Comparison of ENCODE assay signal across 8 cellular contexts in genomic region chr4:186723207-186724047, GRCh38. TPM values are rescaled to one million over a fixed set of nuclear protein-coding genes. Genes with fewer than 3 reads are reported as not detected.
DNase-seq lines count a peak whose midpoint lies in the region; ATAC-seq and TF ChIP-seq lines count a peak whose summit lies in the region.

FAT1 (minus strand) TSS chr4:186723856; CDS start chr4:186709827, 14,029 bp downstream.

- H3K36me3 ChIP-seq in esophagus muscularis mucosa (no peaks in the 10 kb centered on the region), mucosa of descending colon (ENCODE audit: low read depth) (no peaks in the 10 kb centered on the region), urinary bladder (ENCODE audit: insufficient read depth) (no peaks in the 10 kb centered on the region)

- TF ChIP-seq POLR2A in esophagus muscularis mucosa (IDR thresholded peaks at IDR 0.05; ENCODE audit: low read depth) = peak; percentile 14

- DNase-seq in AG08395 (ENCODE audit: low spot score) = peak; percentile 75
- DNase-seq in H4 (ENCODE audit: low spot score) = peak; percentile 25
- peak; percentile 38 for DNase-seq in SW480 (ENCODE audit: low spot score)
- no peak for DNase-seq in esophagus muscularis mucosa (ENCODE audit: extremely low spot score)
- DNase-seq in mucosa of descending colon = peak; percentile 69 to 85 (median 75)
- DNase-seq in COR-L47 (lab: John Stamatoyannopoulos, UW) = no peak

- intact Hi-C loops in esophagus muscularis mucosa (cut with DNase I) = loop anchor here (2.0 to 10.0 kb wide), 2 partner anchors 55 to 221 kb away; no protein-coding TSS in a partner anchor
- intact Hi-C loops in mucosa of descending colon (cut with DNase I, micrococcal nuclease) = no loop called here

- ATAC-seq in mucosa of descending colon (peak; percentile 65), GM21528 (IDR thresholded peaks at IDR 0.05; ENCODE audit: low FRiP score, unreplicated experiment) (no peak)

- H3K27ac ChIP-seq in esophagus muscularis mucosa (replicated peaks in 1 of 4) = peak within 1 kb of the TSS; percentile 92 to 97 (median 95)
- H3K27ac ChIP-seq in urinary bladder (ENCODE audit: low read depth) = peak within 1 kb of the TSS; percentile 77

- no peak for TF ChIP-seq EP300 in esophagus muscularis mucosa (IDR thresholded peaks at IDR 0.05)

- H3K4me3 ChIP-seq in esophagus muscularis mucosa = peak within 1 kb of the TSS; percentile 76 to 97 (median 86)
- peak within 1 kb of the TSS; percentile 71 for H3K4me3 ChIP-seq in mucosa of descending colon
- peak within 1 kb of the TSS; percentile 74 for H3K4me3 ChIP-seq in urinary bladder (ENCODE audit: low read depth, low read length)

- 2% methylated on average over 31 of the region's 117 CpGs for WGBS in esophagus muscularis mucosa
- under 1% methylated on average over 117 of the region's 117 CpGs for WGBS in urinary bladder

- TF ChIP-seq CTCF in esophagus muscularis mucosa (IDR thresholded peaks at IDR 0.05) (no peak), mucosa of descending colon (IDR thresholded peaks at IDR 0.05) (no peak)

- H3K27me3 ChIP-seq in esophagus muscularis mucosa = peaks cover 0 to 12% (median 2%) of the 10 kb centered on the region in 4 donors

- H3K4me1 ChIP-seq in esophagus muscularis mucosa (peaks cover 0 to 54% (median 35%) of the 10 kb centered on the region in 4 donors), mucosa of descending colon (ENCODE audit: low read depth) (peaks cover 4% of the 10 kb centered on the region), urinary bladder (ENCODE audit: insufficient read depth) (no peaks in the 10 kb centered on the region)

- H3K9me3 ChIP-seq in esophagus muscularis mucosa (peaks cover 0 to 8% (median 0%) of the 10 kb centered on the region in 4 donors), mucosa of descending colon (peaks cover 6% of the 10 kb centered on the region)

RNA-seq across cellular contexts. Expression of gene FAT1, which starts in this region (rescaled TPM):
- 71.1 and 71.6 TPM in 2 replicates for total RNA-seq in H4 (2014; rRNA removed; shearing (Covaris generic))
- 100 to 1,000 TPM; 145 to 244 (median 200) TPM for total RNA-seq in esophagus muscularis mucosa
- 100 to 1,000 TPM; 241 to 337 (median 259) TPM for total RNA-seq in mucosa of descending colon
- total RNA-seq in urinary bladder = 215 TPM
- 40.8 TPM for polyA plus RNA-seq in urinary bladder

Comparison
In these comparisons a context has a peak if more than half of its experiments do, and no peak if none do; other contexts are left out.
1. DNase-seq: peak in AG08395 (single experiment), H4 (single experiment), SW480 (single experiment) and mucosa of descending colon (3 of 3); none in esophagus muscularis mucosa (single experiment) and COR-L47 (single experiment).
2. Peak in every context shown above with its lines, with median percentiles within 50 percentile points of each other: H3K4me3 ChIP-seq.